ENCODE assay signal across 22 cellular contexts in genomic region chr20:21661488-21662055, GRCh38. TPM values are rescaled to one million over a fixed set of nuclear protein-coding genes. Genes with fewer than 3 reads are reported as not detected.
"Had no signal": no experiment of that assay in that cellular context is flagged by ENCODE, and none has a peak within 500 bp of the region (broad histone marks: within the 10 kb centered on the region; RNA-seq: fewer than 3 reads in every experiment).

No MANE protein-coding gene starts in this region.

- DNase-seq: KBM-7, MG63, NCI-H1092, NCI-H1105 treated with DMSO at 0.1 percent for 48 hours, NCI-H1417 treated with DMSO at 0.1 percent for 48 hours, NCI-H146, NCI-H1694 treated with DMSO at 0.1 percent for 48 hours, NCI-H1930, NCI-H2081, NCI-H2107, NCI-H226, NCI-H446, NCI-H510A, NCI-H524 treated with DMSO at 0.1 percent for 48 hours, NCI-H69, NCI-H774, Right ventricle myocardium superior, RPMI8226, SJCRH30 had no signal

- H3K4me3 ChIP-seq: MG63, SJCRH30 had no signal

- H3K27me3 ChIP-seq: MG63 had no signal

- H3K27ac ChIP-seq: SJCRH30 had no signal

- H3K36me3 ChIP-seq: MG63, SJCRH30 had no signal

- ATAC-seq: SK-N-SH treated with all-trans-retinoic acid at 6 μM for 48 hours had no signal

- H3K9me3 ChIP-seq: MG63, SJCRH30 had no signal

- H3K4me1 ChIP-seq: SJCRH30 had no signal

RNA-seq across cellular contexts. Expression of gene PAX1, which starts 43.9 kb away (rescaled TPM):
- total RNA-seq: HT-29, LHCN-M2, Right ventricle myocardium superior, SJCRH30 had no signal
